8 cellular contexts compared by ENCODE assay signal in the genomic region with DNA sequence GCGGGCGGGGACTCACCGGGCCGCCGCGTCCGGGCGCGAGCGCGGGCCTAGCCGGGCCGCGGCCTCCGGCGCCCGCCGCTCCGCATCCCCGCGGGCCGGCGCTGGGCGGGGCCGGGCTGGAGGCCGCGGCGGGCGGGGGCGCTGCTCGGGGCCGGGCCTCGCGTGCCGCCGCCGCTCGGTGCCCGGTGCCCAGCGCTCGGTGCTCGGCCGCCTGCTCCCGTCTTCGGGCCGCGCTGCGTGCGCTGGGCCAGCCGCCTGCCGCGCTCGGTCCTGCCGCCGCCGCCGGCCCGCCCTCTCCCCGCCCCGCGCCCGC. TPM values are rescaled to one million over a fixed set of nuclear protein-coding genes. Genes with fewer than 3 reads are reported as not detected.
DNase-seq lines count a peak whose midpoint lies in the region; ATAC-seq and TF ChIP-seq lines count a peak whose summit lies in the region.

A gene (minus strand): TSS at position 281 of the 313 bp plus-strand sequence. CDS start 3,105 bp downstream, outside the sequence.

- H2AK5ac ChIP-seq in neuronal stem cell (ENCODE audit: low read depth, low read length): peak within 1 kb of the TSS; percentile 59

- peaks cover 32% of the 10 kb centered on the region for H3K4me1 ChIP-seq in SJSA1 (replicated peaks)
- peaks cover 9% of the 10 kb centered on the region for H3K4me1 ChIP-seq in fibroblast of lung (ENCODE audit: control insufficient read depth, extremely low read depth, insufficient read depth, low read length)
- peaks cover 23 to 41% of the 10 kb centered on the region in 2 donors for H3K4me1 ChIP-seq in neuronal stem cell (ENCODE audit: control insufficient read depth in 2 of 2, insufficient read depth in 1 of 2, low read depth in 1 of 2, low read length in 2 of 2)

- peaks cover 35% of the 10 kb centered on the region for H3K4me1 Mint-ChIP-seq in activated CD4-positive, alpha-beta T cell treated with anti-CD3 and anti-CD28 coated beads, Interleukin-2, amount 10 ng/mL, durations not matched to agents 24 days and 14 days

- peak within 1 kb of the TSS; percentile 72 for H3K27ac Mint-ChIP-seq in activated CD4-positive, alpha-beta T cell treated with anti-CD3 and anti-CD28 coated beads, Interleukin-2, amount 10 ng/mL, durations not matched to agents 24 days and 14 days

- H3K4me3 Mint-ChIP-seq in activated CD4-positive, alpha-beta T cell treated with anti-CD3 and anti-CD28 coated beads, Interleukin-2, amount 10 ng/mL, durations not matched to agents 24 days and 14 days: peak within 1 kb of the TSS; percentile 88

- H3K4me3 ChIP-seq in SJSA1 (peak within 1 kb of the TSS; percentile 95), fibroblast of lung (replicated peaks in 1 of 4; ENCODE audit: control extremely low read depth in 1 of 4, insufficient read depth in 1 of 4, low read depth in 3 of 4, low read length in 4 of 4) (peak within 1 kb of the TSS; percentile 62 to 75 (median 66)), neuronal stem cell (ENCODE audit: low read length in 2 of 2) (peak within 1 kb of the TSS; percentile 80 to 89)

- no peaks in the 10 kb centered on the region for H4K20me1 ChIP-seq in fibroblast of lung (ENCODE audit: control insufficient read depth, extremely low read depth, insufficient read depth, low read length)

- no peak within 1 kb of the TSS for H4K8ac ChIP-seq in neuronal stem cell (ENCODE audit: low read depth, low read length)

- H3K27me3 ChIP-seq in SJSA1 (replicated peaks): no peaks in the 10 kb centered on the region
- H3K27me3 ChIP-seq in fibroblast of lung (ENCODE audit: control insufficient read depth, insufficient read depth, low read length): no peaks in the 10 kb centered on the region
- peaks cover 3 to 44% (median 36%) of the 10 kb centered on the region in 3 experiments for H3K27me3 ChIP-seq in neuronal stem cell (ENCODE audit: control insufficient read depth in 3 of 3, insufficient read depth in 3 of 3, low read depth in 1 of 3, low read length in 3 of 3)

- WGBS in neuronal stem cell (ENCODE audit: extremely low coverage in 2 of 2, insufficient read length in 2 of 2, insufficient replicate concordance in 1 of 2), 2 donors: no CpG with 5 or more reads among the region's 62 CpGs

- no peak within 1 kb of the TSS for H3K23ac ChIP-seq in neuronal stem cell (ENCODE audit: low read depth, low read length, poor library complexity)

- H3K27me3 Mint-ChIP-seq in activated CD4-positive, alpha-beta T cell treated with anti-CD3 and anti-CD28 coated beads, Interleukin-2, amount 10 ng/mL, durations not matched to agents 24 days and 14 days: peaks cover 1% of the 10 kb centered on the region

- H3K4me2 ChIP-seq in fibroblast of lung (ENCODE audit: extremely low read depth, insufficient read depth, low read length) (peak within 1 kb of the TSS; percentile 76), neuronal stem cell (ENCODE audit: insufficient read depth, low read length, poor library complexity, severe bottlenecking) (peak within 1 kb of the TSS; percentile 90)

- peak within 1 kb of the TSS; percentile 57 for H3K14ac ChIP-seq in neuronal stem cell (ENCODE audit: low read length)

- H3K18ac ChIP-seq in neuronal stem cell (ENCODE audit: low read length): peak within 1 kb of the TSS; percentile 94

- H3K36me3 Mint-ChIP-seq in activated CD4-positive, alpha-beta T cell treated with anti-CD3 and anti-CD28 coated beads, Interleukin-2, amount 10 ng/mL, durations not matched to agents 24 days and 14 days (ENCODE audit: low read depth): peaks cover 16% of the 10 kb centered on the region

- H3K4ac ChIP-seq in neuronal stem cell (ENCODE audit: low read length): no peak within 1 kb of the TSS

- no peaks in the 10 kb centered on the region for H3K9me3 Mint-ChIP-seq in activated CD4-positive, alpha-beta T cell treated with anti-CD3 and anti-CD28 coated beads, Interleukin-2, amount 10 ng/mL, durations not matched to agents 24 days and 14 days

- ATAC-seq in HG02970 (IDR thresholded peaks at IDR 0.05; ENCODE audit: low FRiP score, unreplicated experiment): no peak

- peaks cover 44% of the 10 kb centered on the region for H3K79me2 ChIP-seq in fibroblast of lung (ENCODE audit: control insufficient read depth, insufficient read depth, low read length)

- H3K9ac ChIP-seq in fibroblast of lung (ENCODE audit: insufficient read depth, low read length) (peak within 1 kb of the TSS; percentile 70), neuronal stem cell (ENCODE audit: low read depth, low read length, poor library complexity) (peak within 1 kb of the TSS; percentile 93)

- H2BK120ac ChIP-seq in neuronal stem cell (ENCODE audit: low read depth, low read length): no peak within 1 kb of the TSS

- H3K9me3 ChIP-seq in SJSA1 (replicated peaks) (0 out of 2 replicates have a peak, but pooled peaks cover 2% of the 10 kb centered on the region), fibroblast of lung (ENCODE audit: control insufficient read depth, insufficient read depth, low read depth, low read length) (no peaks in the 10 kb centered on the region), neuronal stem cell (replicated peaks in 1 of 2; ENCODE audit: control insufficient read depth in 2 of 2, insufficient read depth in 1 of 2, low read depth in 1 of 2, low read length in 2 of 2) (no peaks in the 10 kb centered on the region)

- H3K36me3 ChIP-seq in SJSA1 (peaks cover 44% of the 10 kb centered on the region), fibroblast of lung (ENCODE audit: control insufficient read depth, insufficient read depth, low read length) (peaks cover 8% of the 10 kb centered on the region), neuronal stem cell (replicated peaks in 1 of 2; ENCODE audit: control insufficient read depth in 2 of 2, insufficient read depth in 2 of 2, low read length in 2 of 2) (peaks cover 14 to 33% of the 10 kb centered on the region in 2 donors)

- H2BK12ac ChIP-seq in neuronal stem cell (ENCODE audit: low read length): peak within 1 kb of the TSS; percentile 1

- H2AFZ ChIP-seq in fibroblast of lung (ENCODE audit: low read length) (no peak within 1 kb of the TSS), neuronal stem cell (ENCODE audit: low read length) (peak within 1 kb of the TSS; percentile 92)

- no peak within 1 kb of the TSS for H2BK15ac ChIP-seq in neuronal stem cell (ENCODE audit: low read length)

- no peak for DNase-seq in activated CD4-positive, alpha-beta T cell treated with anti-CD3 and anti-CD28 coated beads, Interleukin-2, amount 10 ng/mL, durations not matched to agents 24 days and 14 days
- DNase-seq in activated CD4-positive, alpha-beta T cell treated with anti-CD3 and anti-CD28 coated beads for 1 hour: no peak
- DNase-seq in SJSA1 (ENCODE audit: low read depth in 1 of 2, low spot score in 2 of 2): no peak
- DNase-seq in fibroblast of lung (ENCODE audit: low read depth in 2 of 2): no peak
- DNase-seq in neuronal stem cell (ENCODE audit: low spot score): no peak
- DNase-seq in effector CD4-positive, alpha-beta T cell: no peak
- no peak for DNase-seq in NCI-H2081 treated with DMSO at 0.1 percent for 48 hours (lab: John Stamatoyannopoulos, UW)

- no peak for TF ChIP-seq CTCF in fibroblast of lung (conservative IDR thresholded peaks at IDR 0.05 in 1 of 2, IDR thresholded peaks at IDR 0.05 in 1 of 2; ENCODE audit: low read depth in 1 of 2, low read length in 2 of 2)

- no peak within 1 kb of the TSS for H4K91ac ChIP-seq in neuronal stem cell (ENCODE audit: low read depth, low read length, poor library complexity)

- peak within 1 kb of the TSS; percentile 70 for H2BK5ac ChIP-seq in neuronal stem cell (ENCODE audit: low read length)

- peaks cover 31% of the 10 kb centered on the region for H3K79me1 ChIP-seq in neuronal stem cell (ENCODE audit: low read depth, low read length)

- intact Hi-C loops in activated CD4-positive, alpha-beta T cell treated with anti-CD3 and anti-CD28 coated beads, Interleukin-2, amount 10 ng/mL, durations not matched to agents 24 days and 14 days (cut with micrococcal nuclease): no loop called here

- H3K27ac ChIP-seq in SJSA1: peak within 1 kb of the TSS; percentile 42; the same call in 1 of the 2 replicates
- H3K27ac ChIP-seq in fibroblast of lung (ENCODE audit: insufficient read depth, low read length): peak within 1 kb of the TSS; percentile 69
- no peak within 1 kb of the TSS for H3K27ac ChIP-seq in neuronal stem cell (replicated peaks; ENCODE audit: low read length)

RNA-seq across cellular contexts. Expression of the gene that starts here (rescaled TPM):
- total RNA-seq in activated CD4-positive, alpha-beta T cell treated with anti-CD3 and anti-CD28 coated beads, Interleukin-2, amount 10 ng/mL, durations not matched to agents 24 days and 14 days: 133 and 143 TPM in 2 replicates
- total RNA-seq in SJSA1 (2014; rRNA removed; shearing (Covaris generic)): 176 and 213 TPM in 2 replicates
- 127 and 131 TPM in 2 replicates for total RNA-seq in fibroblast of lung
- polyA plus RNA-seq in fibroblast of lung: 83.2 and 109 TPM in 2 replicates
- polyA plus RNA-seq in fibroblast of lung (2012): 98.5 and 138 TPM in 2 replicates
- polyA minus RNA-seq in fibroblast of lung (ENCODE audit: low replicate concordance): 376 and 400 TPM in 2 replicates
- 84.4 TPM for polyA plus RNA-seq in neuronal stem cell (2013, experiment 1 of 2)
- 82.3 TPM for polyA plus RNA-seq in neuronal stem cell (2013, experiment 2 of 2)
